30 cellular contexts compared by ENCODE assay signal in genomic region chr15:60667190-60667868, GRCh38.
DNase-seq lines count a peak whose midpoint lies in the region; ATAC-seq and TF ChIP-seq lines count a peak whose summit lies in the region.
"Had no signal": no experiment of that assay in that cellular context is flagged by ENCODE, and none has a peak within 500 bp of the region (broad histone marks: within the 10 kb centered on the region; RNA-seq: fewer than 3 reads in every experiment).

No MANE protein-coding gene starts in this region.

- no peak overlapping the region for H3K4ac ChIP-seq in H9 (ENCODE audit: low read depth, low read length)

- no peaks in the 10 kb centered on the region for H3K27me3 Mint-ChIP-seq in CD4-positive, alpha-beta memory T cell
- no peaks in the 10 kb centered on the region for H3K27me3 Mint-ChIP-seq in H9 (ENCODE audit: low read depth)
- H3K27me3 Mint-ChIP-seq in activated CD8-positive, alpha-beta T cell treated with anti-CD3 and anti-CD28 coated beads for 36 hours: no peaks in the 10 kb centered on the region
- peaks cover 3% of the 10 kb centered on the region for H3K27me3 Mint-ChIP-seq in osteocyte (ENCODE audit: unreplicated experiment)

- H3K9me3 ChIP-seq in CD4-positive, alpha-beta memory T cell (ENCODE audit: control insufficient read depth in 1 of 2, low read length in 2 of 2): no peaks in the 10 kb centered on the region
- H3K9me3 ChIP-seq in H9 (ENCODE audit: control insufficient read depth, low read depth, low read length): no peaks in the 10 kb centered on the region
- no peaks in the 10 kb centered on the region for H3K9me3 ChIP-seq in mucosa of descending colon
- H3K9me3 ChIP-seq in smooth muscle cell (replicated peaks; ENCODE audit: low read depth): no peaks in the 10 kb centered on the region
- H3K9me3 ChIP-seq: BLaER1, left ventricle myocardium inferior, psoas muscle, transverse colon had no signal

- peaks cover 0 to 2% (median 0%) of the 10 kb centered on the region in 8 donors for H3K9me3 Mint-ChIP-seq in CD4-positive, alpha-beta memory T cell
- no peaks in the 10 kb centered on the region for H3K9me3 Mint-ChIP-seq in H9
- H3K9me3 Mint-ChIP-seq in activated CD8-positive, alpha-beta T cell treated with anti-CD3 and anti-CD28 coated beads for 36 hours: no peaks in the 10 kb centered on the region
- H3K9me3 Mint-ChIP-seq in osteocyte (ENCODE audit: unreplicated experiment): no peaks in the 10 kb centered on the region
- H3K9me3 Mint-ChIP-seq: activated CD4-positive, alpha-beta T cell treated with anti-CD3 and anti-CD28 coated beads, Interleukin-2, amount 10 ng/mL, durations not matched to agents 24 days and 14 days; activated naive CD8-positive, alpha-beta T cell treated with anti-CD3 and anti-CD28 coated beads, Interleukin-2, amount 10 ng/mL, durations not matched to agents 7 days and 5 days had no signal

- H3K23me2 ChIP-seq in H9 (ENCODE audit: insufficient read length, low read depth, low read length, poor library complexity, severe bottlenecking): no peaks in the 10 kb centered on the region

- intact Hi-C loops in CD4-positive, alpha-beta memory T cell (cut with micrococcal nuclease): no loop called here
- intact Hi-C loops in activated CD8-positive, alpha-beta T cell treated with anti-CD3 and anti-CD28 coated beads for 36 hours (cut with micrococcal nuclease): no loop called here
- intact Hi-C loops in mucosa of descending colon (cut with DNase I, micrococcal nuclease): no loop called here

- DNase-seq in CD4-positive, alpha-beta memory T cell: peak in 1 of 5 donors; percentile 13
- DNase-seq in H9 (no peak), mucosa of descending colon (peak in 1 of 3 donors; percentile 16), osteocyte (ENCODE audit: extremely low spot score, unreplicated experiment) (no peak), smooth muscle cell (lab: John Stamatoyannopoulos, UW; ENCODE audit: unreplicated experiment) (no peak), GM13977 (ENCODE audit: low spot score) (no peak)
- DNase-seq in activated CD8-positive, alpha-beta T cell treated with anti-CD3 and anti-CD28 coated beads for 36 hours: no peak
- DNase-seq: activated CD4-positive, alpha-beta T cell treated with anti-CD3 and anti-CD28 coated beads, Interleukin-2, amount 10 ng/mL, durations not matched to agents 24 days and 14 days; activated effector memory CD4-positive, alpha-beta T cell treated with anti-CD3 and anti-CD28 coated beads, Interleukin-2, amount 50 U/mL, for 16 hours; activated naive CD8-positive, alpha-beta T cell treated with anti-CD3 and anti-CD28 coated beads, Interleukin-2, amount 10 ng/mL, durations not matched to agents 7 days and 5 days; Calu3; DMS79; effector CD8-positive, alpha-beta T cell; islet precursor cell; left ventricle myocardium inferior; mesenchymal stem cell; NCI-H1048; NCI-H1694 treated with DMSO at 0.1 percent for 48 hours; NCI-H446; NCI-H748 treated with DMSO at 0.1 percent for 48 hours; nucleus accumbens; psoas muscle; SHP77 treated with DMSO at 0.1 percent for 48 hours; stimulated activated CD4-positive, alpha-beta T cell treated with anti-CD3 and anti-CD28 coated beads, Interleukin-4, amount 100 ng/mL, for 1 hour; transverse colon; WERI-Rb-1 had no signal

- H3K27ac ChIP-seq in CD4-positive, alpha-beta memory T cell (ENCODE audit: low read depth, low read length): no peak overlapping the region
- no peak overlapping the region for H3K27ac ChIP-seq in H9 (ENCODE audit: insufficient read length, low read depth, low read length)
- H3K27ac ChIP-seq in smooth muscle cell (ENCODE audit: low read depth): no peak overlapping the region
- H3K27ac ChIP-seq: BLaER1, coronary artery, epithelial cell of prostate, left ventricle myocardium inferior, psoas muscle, transverse colon, WERI-Rb-1 had no signal

- H4K20me1 ChIP-seq in H9 (ENCODE audit: control insufficient read depth, insufficient read depth, insufficient read length): no peaks in the 10 kb centered on the region
- H4K20me1 ChIP-seq in smooth muscle cell (ENCODE audit: low read depth): peaks cover 82% of the 10 kb centered on the region
- H4K20me1 ChIP-seq: BLaER1 had no signal

- POLR2A ChIA-PET in CD4-positive, alpha-beta memory T cell (lab: Charles Lee; ENCODE audit: partially characterized antibody): interaction anchor here (0.8 to 1.2 kb wide), 4 partner anchors 13 to 177 kb away, joined by 3 to 4 read pairs (median 4); no protein-coding TSS in a partner anchor
- POLR2A ChIA-PET in activated CD8-positive, alpha-beta T cell treated with anti-CD3 and anti-CD28 coated beads for 36 hours (lab: Charles Lee): interaction anchor here (0.6 kb wide), 1 partner anchor 17 kb away, joined by 3 read pairs; no protein-coding TSS in a partner anchor

- H3K4me2 ChIP-seq in H9 (ENCODE audit: insufficient read depth, insufficient read length, low read length) (no peak overlapping the region), smooth muscle cell (no peak overlapping the region)
- H3K4me2 ChIP-seq: BLaER1 had no signal

- H3K4me3 ChIP-seq in CD4-positive, alpha-beta memory T cell (ENCODE audit: low read length in 2 of 2): no peak overlapping the region
- H3K4me3 ChIP-seq in mucosa of descending colon (no peak overlapping the region), smooth muscle cell (no peak overlapping the region)
- H3K4me3 ChIP-seq: BLaER1, coronary artery, left ventricle myocardium inferior, psoas muscle, transverse colon had no signal

- H2BK12ac ChIP-seq in H9 (ENCODE audit: insufficient read length, low read depth, low read length): no peak overlapping the region

- no peak overlapping the region for H3T11ph ChIP-seq in H9 (ENCODE audit: low read length)

- no peak for TF ChIP-seq CTCF in H9 (conservative IDR thresholded peaks at IDR 0.05)
- no peak for TF ChIP-seq CTCF in activated CD8-positive, alpha-beta T cell treated with anti-CD3 and anti-CD28 coated beads for 36 hours (IDR thresholded peaks at IDR 0.05)
- no peak for TF ChIP-seq CTCF in mucosa of descending colon (IDR thresholded peaks at IDR 0.05)
- no peak for TF ChIP-seq CTCF in osteocyte (IDR thresholded peaks at IDR 0.05)
- TF ChIP-seq CTCF in smooth muscle cell (IDR thresholded peaks at IDR 0.05; ENCODE audit: borderline replicate concordance, insufficient read depth, poor library complexity, severe bottlenecking): no peak
- TF ChIP-seq CTCF in GM13977 (IDR thresholded peaks at IDR 0.05; ENCODE audit: extremely low read depth, insufficient read depth, missing control alignments): no peak

- H3F3A ChIP-seq in smooth muscle cell (ENCODE audit: low read depth): no peaks in the 10 kb centered on the region

- no peaks in the 10 kb centered on the region for H3K79me1 ChIP-seq in H9 (ENCODE audit: insufficient read depth, low read depth, low read length, poor library complexity, severe bottlenecking)

- H3K18ac ChIP-seq in H9 (ENCODE audit: insufficient read length, low read depth, low read length): no peak overlapping the region

- H3K4me1 Mint-ChIP-seq in CD4-positive, alpha-beta memory T cell: peaks cover 20 to 35% (median 25%) of the 10 kb centered on the region in 4 donors
- H3K4me1 Mint-ChIP-seq in H9 (peaks cover 37 to 44% of the 10 kb centered on the region in 2 experiments), osteocyte (ENCODE audit: unreplicated experiment) (peaks cover 5% of the 10 kb centered on the region)
- peaks cover 7% of the 10 kb centered on the region for H3K4me1 Mint-ChIP-seq in activated CD8-positive, alpha-beta T cell treated with anti-CD3 and anti-CD28 coated beads for 36 hours (ENCODE audit: low read depth)
- H3K4me1 Mint-ChIP-seq: activated CD4-positive, alpha-beta T cell treated with anti-CD3 and anti-CD28 coated beads, Interleukin-2, amount 10 ng/mL, durations not matched to agents 24 days and 14 days had no signal

- ATAC-seq in activated CD8-positive, alpha-beta T cell treated with anti-CD3 and anti-CD28 coated beads for 36 hours: no peak
- ATAC-seq in mucosa of descending colon: peak; percentile 40
- ATAC-seq: psoas muscle, sciatic nerve had no signal

- CTCF ChIA-PET in CD4-positive, alpha-beta memory T cell (lab: Charles Lee; ENCODE audit: partially characterized antibody): interaction anchor here (0.8 kb wide), 1 partner anchor 196 kb away, joined by 3 read pairs; no protein-coding TSS in a partner anchor
- CTCF ChIA-PET in activated CD8-positive, alpha-beta T cell treated with anti-CD3 and anti-CD28 coated beads for 36 hours (lab: Charles Lee): no interaction called here

- H3K79me2 ChIP-seq in H9 (ENCODE audit: insufficient read depth, low read length) (no peaks in the 10 kb centered on the region), smooth muscle cell (ENCODE audit: low read depth) (no peaks in the 10 kb centered on the region)

- no peak overlapping the region for H3K23ac ChIP-seq in H9 (ENCODE audit: insufficient read length, low read depth, low read length)

- H4K91ac ChIP-seq in H9 (ENCODE audit: insufficient read length, low read depth, low read length): no peak overlapping the region

- H4K8ac ChIP-seq in H9 (replicated peaks; ENCODE audit: insufficient read length, low read depth, low read length): no peak overlapping the region

- peaks cover 22% of the 10 kb centered on the region for H3K4me1 ChIP-seq in CD4-positive, alpha-beta memory T cell (ENCODE audit: insufficient read depth, low read length)
- H3K4me1 ChIP-seq in H9 (ENCODE audit: insufficient read depth, low read length): peaks cover 10% of the 10 kb centered on the region; the same call in 1 of the 2 replicates
- no peaks in the 10 kb centered on the region for H3K4me1 ChIP-seq in mucosa of descending colon (ENCODE audit: low read depth)
- H3K4me1 ChIP-seq in smooth muscle cell (ENCODE audit: low read depth): no peaks in the 10 kb centered on the region
- H3K4me1 ChIP-seq: BLaER1, left ventricle myocardium inferior had no signal

- in situ Hi-C loops in GM13977 (cut with MboI; ENCODE audit: low pct_unique_long_range_greater_than_20kb, low sequenced_read_pairs, unreplicated experiment): no loop called here

- H2BK20ac ChIP-seq in H9 (ENCODE audit: low read depth, low read length, poor library complexity, severe bottlenecking): no peak overlapping the region

- no CpG with 5 or more reads among the region's 10 CpGs for WGBS in H9 (ENCODE audit: extremely low coverage, insufficient read length, low lambda C conversion rate)
- WGBS in smooth muscle cell (ENCODE audit: low lambda C conversion rate): 43% methylated on average over 10 of the region's 10 CpGs

- H3K56ac ChIP-seq in H9 (ENCODE audit: insufficient read length, low read depth, low read length): no peak overlapping the region

- no peaks in the 10 kb centered on the region for H3K27me3 ChIP-seq in CD4-positive, alpha-beta memory T cell (ENCODE audit: insufficient read depth, low read length)
- H3K27me3 ChIP-seq in H9 (ENCODE audit: insufficient read depth, low read length): no peaks in the 10 kb centered on the region
- H3K27me3 ChIP-seq in smooth muscle cell (ENCODE audit: low read depth): peaks cover 48% of the 10 kb centered on the region
- H3K27me3 ChIP-seq: BLaER1, transverse colon had no signal

- no peaks in the 10 kb centered on the region for H3K36me3 Mint-ChIP-seq in CD4-positive, alpha-beta memory T cell
- H3K36me3 Mint-ChIP-seq in H9 (ENCODE audit: insufficient read depth in 1 of 3, low read depth in 3 of 3) (no peaks in the 10 kb centered on the region), osteocyte (ENCODE audit: unreplicated experiment) (no peaks in the 10 kb centered on the region)
- H3K36me3 Mint-ChIP-seq in activated CD8-positive, alpha-beta T cell treated with anti-CD3 and anti-CD28 coated beads for 36 hours (ENCODE audit: low read depth): no peaks in the 10 kb centered on the region
- H3K36me3 Mint-ChIP-seq: activated naive CD8-positive, alpha-beta T cell treated with anti-CD3 and anti-CD28 coated beads, Interleukin-2, amount 10 ng/mL, durations not matched to agents 7 days and 5 days had no signal

- no peak overlapping the region for H2AFZ ChIP-seq in H9 (ENCODE audit: low read length)
- H2AFZ ChIP-seq in smooth muscle cell (ENCODE audit: low read depth): no peak overlapping the region

- no peak overlapping the region for H3K14ac ChIP-seq in H9 (ENCODE audit: insufficient read depth, low read length)

- H3K9ac ChIP-seq in H9 (ENCODE audit: extremely low read depth, insufficient read length, low read length): no peak overlapping the region
- no peak overlapping the region for H3K9ac ChIP-seq in smooth muscle cell (ENCODE audit: low read depth)
- H3K9ac ChIP-seq: BLaER1 had no signal

- peak overlapping the region; percentile 7 to 76 (median 68) for H3K4me3 Mint-ChIP-seq in CD4-positive, alpha-beta memory T cell
- H3K4me3 Mint-ChIP-seq in H9 (peak overlapping the region; percentile 22 to 38; a peak in 3 of 5 replicates), osteocyte (ENCODE audit: unreplicated experiment) (no peak overlapping the region)
- H3K4me3 Mint-ChIP-seq in activated CD8-positive, alpha-beta T cell treated with anti-CD3 and anti-CD28 coated beads for 36 hours: peak overlapping the region; percentile 8
- H3K4me3 Mint-ChIP-seq: activated CD4-positive, alpha-beta T cell treated with anti-CD3 and anti-CD28 coated beads, Interleukin-2, amount 10 ng/mL, durations not matched to agents 24 days and 14 days; activated naive CD8-positive, alpha-beta T cell treated with anti-CD3 and anti-CD28 coated beads, Interleukin-2, amount 10 ng/mL, durations not matched to agents 7 days and 5 days had no signal

- H2AK5ac ChIP-seq in H9 (ENCODE audit: insufficient read length, low read length): no peak overlapping the region

- H2BK120ac ChIP-seq in H9 (ENCODE audit: low read depth, low read length, poor library complexity, severe bottlenecking): no peak overlapping the region

- H3K36me3 ChIP-seq in CD4-positive, alpha-beta memory T cell (ENCODE audit: insufficient read depth, low read length): no peaks in the 10 kb centered on the region
- no peaks in the 10 kb centered on the region for H3K36me3 ChIP-seq in mucosa of descending colon (ENCODE audit: low read depth)
- H3K36me3 ChIP-seq in smooth muscle cell (ENCODE audit: low read depth): no peaks in the 10 kb centered on the region
- H3K36me3 ChIP-seq: BLaER1, left ventricle myocardium inferior, transverse colon, WERI-Rb-1 had no signal

- peak overlapping the region; percentile 13 to 94 (median 85) for H3K27ac Mint-ChIP-seq in CD4-positive, alpha-beta memory T cell
- H3K27ac Mint-ChIP-seq in H9 (peak overlapping the region in 2 of 3 experiments; percentile 25 to 76; a peak in 2 of 7 replicates), osteocyte (ENCODE audit: unreplicated experiment) (no peak overlapping the region)
- peak overlapping the region; percentile 25 for H3K27ac Mint-ChIP-seq in activated CD8-positive, alpha-beta T cell treated with anti-CD3 and anti-CD28 coated beads for 36 hours
- H3K27ac Mint-ChIP-seq: activated CD4-positive, alpha-beta T cell treated with anti-CD3 and anti-CD28 coated beads, Interleukin-2, amount 10 ng/mL, durations not matched to agents 24 days and 14 days; activated naive CD8-positive, alpha-beta T cell treated with anti-CD3 and anti-CD28 coated beads, Interleukin-2, amount 10 ng/mL, durations not matched to agents 7 days and 5 days had no signal

- no peak overlapping the region for H2BK15ac ChIP-seq in H9 (ENCODE audit: low read depth, low read length)

- H2BK5ac ChIP-seq in H9 (ENCODE audit: insufficient read length, low read length): no peak overlapping the region

- no peak overlapping the region for H4K5ac ChIP-seq in H9 (ENCODE audit: insufficient read length, low read depth, low read length)
